ENCODE assay signal across 8 cellular contexts in the genomic region with DNA sequence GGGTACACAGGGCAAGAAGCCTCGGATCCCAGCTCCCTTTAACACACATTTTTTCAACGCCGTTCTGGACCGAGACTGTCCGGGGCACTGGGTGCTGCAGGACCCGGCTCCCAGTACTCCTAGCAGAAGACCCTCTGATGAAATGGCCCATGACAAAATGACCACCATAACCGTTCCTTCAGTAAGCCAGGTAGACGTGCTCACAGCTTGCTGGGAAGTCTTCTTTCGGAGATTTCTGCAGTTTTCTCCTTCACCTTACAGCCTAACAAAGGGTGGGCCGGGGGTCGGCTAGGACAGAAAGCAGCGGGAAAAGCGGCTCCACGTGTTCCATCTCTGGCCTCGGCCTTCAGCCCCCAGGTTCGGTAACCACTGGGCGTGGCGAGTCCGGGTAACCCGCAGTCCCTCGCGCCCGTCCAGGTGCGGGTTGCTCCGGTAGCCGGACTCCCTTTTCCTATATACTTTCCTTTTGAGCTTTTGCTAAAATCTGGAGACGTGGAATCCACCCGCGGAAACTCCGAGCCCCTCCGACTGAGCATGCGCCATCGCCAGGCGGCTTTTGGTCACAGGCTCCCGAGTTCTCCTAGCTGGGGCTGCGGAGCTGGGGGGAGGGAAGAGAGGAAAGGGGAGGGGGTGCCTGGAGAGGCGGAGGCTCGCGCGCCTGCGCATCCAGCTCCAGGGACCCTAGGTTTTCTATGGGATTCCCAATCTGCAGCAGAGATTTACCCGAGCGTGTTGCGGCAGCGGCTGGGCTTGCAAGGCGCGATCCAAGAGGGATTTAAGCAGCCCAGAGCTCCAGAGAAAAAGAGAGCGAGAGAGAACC. TPM values are rescaled to one million over a fixed set of nuclear protein-coding genes. Genes with fewer than 3 reads are reported as not detected.
DNase-seq lines count a peak whose midpoint lies in the region; ATAC-seq and TF ChIP-seq lines count a peak whose summit lies in the region.

A gene (plus strand): TSS at position 704 of the 820 bp plus-strand sequence. CDS start 51,379 bp downstream, outside the sequence.

- no peaks in the 10 kb centered on the region for H3K9me3 ChIP-seq in stomach

- H3K27ac ChIP-seq in cingulate gyrus (ENCODE audit: low read depth, low read length) (peak within 1 kb of the TSS; percentile 42), stomach (peak within 1 kb of the TSS; percentile 72 to 85 (median 83))

- no peak for TF ChIP-seq POLR2A in stomach (IDR thresholded peaks at IDR 0.05)

- TF ChIP-seq CTCF in stomach (IDR thresholded peaks at IDR 0.05) = no peak

- peak within 1 kb of the TSS; percentile 53 to 64 (median 58) for H3K4me3 ChIP-seq in stomach

- H3K27me3 ChIP-seq in stomach = peaks cover 0 to 55% (median 27%) of the 10 kb centered on the region in 3 donors

- WGBS in stomach, 5 donors = 1 to 3% (median 2%) methylated on average over 46 to 48 of the region's 48 CpGs

- H3K36me3 ChIP-seq in stomach = no peaks in the 10 kb centered on the region

- peaks cover 0 to 41% (median 39%) of the 10 kb centered on the region in 4 donors for H3K4me1 ChIP-seq in stomach

- DNase-seq in GM03348 (ENCODE audit: low spot score) (peak; percentile 83), NCI-H226 (peak; percentile 24), left colon (peak; percentile 85 to 87), stomach (peak; percentile 85)

- intact Hi-C loops in left colon (cut with DNase I, micrococcal nuclease) = no loop called here
- intact Hi-C loops in stomach (cut with DNase I; ENCODE audit: low total_unique reads) = no loop called here

- ATAC-seq in left colon (peak; percentile 68), GM18498 (IDR thresholded peaks at IDR 0.05; ENCODE audit: unreplicated experiment) (no peak), HG02840 (IDR thresholded peaks at IDR 0.05; ENCODE audit: low FRiP score, unreplicated experiment) (no peak), HG02610 (IDR thresholded peaks at IDR 0.05; ENCODE audit: unreplicated experiment) (no peak)

- no peak for TF ChIP-seq EP300 in stomach (IDR thresholded peaks at IDR 0.05)

RNA-seq across cellular contexts. Expression of the gene that starts here (rescaled TPM):
- total RNA-seq in left colon = 1 to 10 TPM; 3.6 to 5.6 TPM
- total RNA-seq in stomach = 10 to 100 TPM in 1 of 5 donors, 1 to 10 TPM in 1, not detected in 3; 1.1 to 21.9 TPM
- polyA plus RNA-seq in stomach = 10 to 100 TPM in 1 of 3 donors, under 1 TPM in 1, not detected in 1; 0.44 to 20.9 TPM

Comparison
In these comparisons a context has a peak if more than half of its experiments do, and no peak if none do; other contexts are left out.
1. DNase-seq: peak in every context shown above with its lines; median percentile 86 in left colon; 85 in stomach; 83 in GM03348; 24 in NCI-H226.